8 cellular contexts compared by ENCODE assay signal in the genomic region with DNA sequence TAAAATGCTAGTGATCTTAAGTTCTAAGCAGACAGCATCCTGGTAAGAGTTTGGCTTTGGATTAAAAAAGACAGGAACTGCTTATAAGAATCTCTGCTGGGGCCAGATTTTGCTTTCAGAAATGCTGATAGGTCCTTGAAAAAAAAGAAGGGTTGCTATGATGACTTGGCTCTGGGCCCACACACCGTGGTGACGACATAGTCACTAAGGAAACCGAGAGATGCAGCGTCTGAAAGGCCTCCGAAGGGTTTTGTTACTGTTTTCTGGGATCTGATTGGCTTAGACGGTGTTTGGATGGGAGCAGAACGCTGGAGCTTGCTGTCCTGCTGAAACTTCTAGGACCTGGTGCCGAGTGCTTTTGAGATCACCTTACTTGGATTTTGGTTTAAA. TPM values are rescaled to one million over a fixed set of nuclear protein-coding genes. Genes with fewer than 3 reads are reported as not detected.
A peak's percentile ranks its signal among the peaks of the same experiment; 100 is the strongest.
DNase-seq lines count a peak whose midpoint lies in the region; FAIRE-seq and TF ChIP-seq lines count a peak whose summit lies in the region.

No MANE protein-coding gene starts in this region.

- H3K9me3 ChIP-seq in endocrine pancreas (ENCODE audit: control insufficient read depth, low read length) (no peaks in the 10 kb centered on the region), muscle layer of colon (ENCODE audit: low read length) (no peaks in the 10 kb centered on the region)

- H3K4me3 ChIP-seq in endocrine pancreas (ENCODE audit: control insufficient read depth, insufficient read depth, low read length) (peak overlapping the region; percentile 30), muscle layer of colon (ENCODE audit: low read depth in 1 of 2, low read length in 2 of 2) (peak overlapping the region in 1 of 2 donors; percentile 1)

- no peak for FAIRE-seq in H54 (lab: Jason Lieb, UNC)

- no peak overlapping the region for H3K4me3 Mint-ChIP-seq in progenitor cell of endocrine pancreas (ENCODE audit: low read depth)

- H3K27me3 Mint-ChIP-seq in progenitor cell of endocrine pancreas = no peaks in the 10 kb centered on the region

- H3K36me3 ChIP-seq in endocrine pancreas (ENCODE audit: control insufficient read depth, insufficient read depth, low read length) (peaks cover 1% of the 10 kb centered on the region), muscle layer of colon (ENCODE audit: insufficient read depth, low read length) (peaks cover 10% of the 10 kb centered on the region)

- no peak overlapping the region for H3K9ac ChIP-seq in endocrine pancreas (ENCODE audit: control insufficient read depth, insufficient read depth, low read length)
- no peak overlapping the region for H3K9ac ChIP-seq in muscle layer of colon (ENCODE audit: low read length)

- no peaks in the 10 kb centered on the region for H3K27me3 ChIP-seq in endocrine pancreas (ENCODE audit: control insufficient read depth, insufficient read depth, low read length)
- H3K27me3 ChIP-seq in muscle layer of colon (ENCODE audit: control insufficient read depth in 1 of 2, insufficient read depth in 2 of 2, low read length in 2 of 2) = no peaks in the 10 kb centered on the region

- peaks cover 24% of the 10 kb centered on the region for H3K4me1 Mint-ChIP-seq in progenitor cell of endocrine pancreas (ENCODE audit: low read depth)

- TF ChIP-seq CTCF in progenitor cell of endocrine pancreas (IDR thresholded peaks at IDR 0.05; ENCODE audit: unreplicated experiment) = no peak

- no peak for TF ChIP-seq POLR2A in H54 (IDR thresholded peaks at IDR 0.05; ENCODE audit: low read depth, low read length)

- no peak overlapping the region for H3K27ac Mint-ChIP-seq in progenitor cell of endocrine pancreas

- H3K4me1 ChIP-seq in endocrine pancreas (ENCODE audit: control insufficient read depth, insufficient read depth, low read length) = peaks cover 5% of the 10 kb centered on the region
- H3K4me1 ChIP-seq in muscle layer of colon (ENCODE audit: insufficient read depth, low read length) = peaks cover 26% of the 10 kb centered on the region

- peaks cover 1% of the 10 kb centered on the region for H3K36me3 Mint-ChIP-seq in progenitor cell of endocrine pancreas (ENCODE audit: insufficient read depth)

- peak; percentile 40 for DNase-seq in COLO829 (ENCODE audit: low spot score)
- peak; percentile 41 for DNase-seq in H54 (ENCODE audit: insufficient read length, low spot score)
- DNase-seq in NCI-H2227 treated with DMSO at 0.1 percent for 48 hours (lab: John Stamatoyannopoulos, UW) = peak; percentile 54
- peak; percentile 47 to 65 (median 49) for DNase-seq in activated CD8-positive, alpha-beta memory T cell treated with anti-CD3 and anti-CD28 coated beads for 48 hours (ENCODE audit: low read depth in 2 of 3, low spot score in 2 of 3)
- peak; percentile 71 for DNase-seq in stimulated activated CD8-positive, alpha-beta memory T cell treated with anti-CD3 and anti-CD28 coated beads, Interleukin-4, amount 100 ng/mL, for 24 hours (ENCODE audit: low read depth)
- DNase-seq in progenitor cell of endocrine pancreas (ENCODE audit: low spot score, unreplicated experiment) = no peak

- peak overlapping the region; percentile 84 for H3K27ac ChIP-seq in muscle layer of colon (ENCODE audit: low read depth, low read length)

- no peaks in the 10 kb centered on the region for H3K9me3 Mint-ChIP-seq in progenitor cell of endocrine pancreas (ENCODE audit: low read depth)

RNA-seq across cellular contexts. Expression of a gene that starts 8.4 kb away (rescaled TPM):
- 122 and 131 TPM in 2 replicates for total RNA-seq in progenitor cell of endocrine pancreas

RNA-seq across cellular contexts. Expression of a gene that starts 33.4 kb away (rescaled TPM):
- 0.57 and 1.9 TPM in 2 replicates for total RNA-seq in progenitor cell of endocrine pancreas
